ENCODE assay signal across 13 cellular contexts in genomic region chr15:67140078-67140833, GRCh38.
A peak's percentile ranks its signal among the peaks of the same experiment; 100 is the strongest.
DNase-seq lines count a peak whose midpoint lies in the region; ATAC-seq, FAIRE-seq and TF ChIP-seq lines count a peak whose summit lies in the region.
"Had no signal": no experiment of that assay in that cellular context is flagged by ENCODE, and none has a peak within 500 bp of the region (broad histone marks: within the 10 kb centered on the region; RNA-seq: fewer than 3 reads in every experiment).

No MANE protein-coding gene starts in this region.

- no peak for DNase-seq in CD8-positive, alpha-beta T cell
- peak; percentile 40 for DNase-seq in GM19238 (ENCODE audit: insufficient read length, low spot score)
- peak; percentile 43 for DNase-seq in mesenteric fat pad (ENCODE audit: low spot score)
- DNase-seq in epidermal melanocyte (ENCODE audit: insufficient read length, low spot score), result no peak
- DNase-seq in testis, result no peak
- no peak for DNase-seq in small intestine
- DNase-seq: activated naive CD4-positive, alpha-beta T cell treated with anti-CD3 and anti-CD28 coated beads, Interleukin-2, amount 50 U/mL, for 16 hours; DMS153; NCI-H82; stimulated activated CD8-positive, alpha-beta memory T cell treated with anti-CD3 and anti-CD28 coated beads, Interleukin-4, amount 100 ng/mL, for 48 hours had no signal

- H3K36me3 Mint-ChIP-seq in CD8-positive, alpha-beta T cell, result peaks cover 2% of the 10 kb centered on the region

- intact Hi-C loops in CD8-positive, alpha-beta T cell (cut with DNase I, micrococcal nuclease), result no loop called here
- intact Hi-C loops in testis (cut with DNase I; ENCODE audit: low total_unique reads), result no loop called here

- WGBS in testis, 2 donors, result 75 to 79% methylated on average over 9 of the region's 9 CpGs
- 65 to 77% (median 69%) methylated on average over 9 of the region's 9 CpGs for WGBS in small intestine, 3 donors

- FAIRE-seq in small intestine (lab: Jason Lieb, UNC), result no peak
- FAIRE-seq: K562 had no signal

- CTCF ChIA-PET in CD8-positive, alpha-beta T cell (lab: Charles Lee), result interaction anchor here (1.0 kb wide), 1 partner anchor 76 kb away, joined by 3 read pairs; no protein-coding TSS in a partner anchor

- no peak overlapping the region for H3K27ac ChIP-seq in CD8-positive, alpha-beta T cell (ENCODE audit: low read depth, low read length)
- H3K27ac ChIP-seq in testis (no peak overlapping the region), small intestine (ENCODE audit: low read depth in 1 of 2, low read length in 1 of 2) (no peak overlapping the region)

- peaks cover 73% of the 10 kb centered on the region for H3K4me1 Mint-ChIP-seq in CD8-positive, alpha-beta T cell (ENCODE audit: low read depth)

- H3K27ac Mint-ChIP-seq in CD8-positive, alpha-beta T cell, result peak overlapping the region; percentile 60

- no peaks in the 10 kb centered on the region for H3K9me3 Mint-ChIP-seq in CD8-positive, alpha-beta T cell

- H3K9me3 ChIP-seq in CD8-positive, alpha-beta T cell (ENCODE audit: low read length), result no peaks in the 10 kb centered on the region
- no peaks in the 10 kb centered on the region for H3K9me3 ChIP-seq in testis
- H3K9me3 ChIP-seq in small intestine (ENCODE audit: control insufficient read depth, low read depth), result no peaks in the 10 kb centered on the region

- no peak for ATAC-seq in CD8-positive, alpha-beta T cell
- ATAC-seq in HG03342 (IDR thresholded peaks at IDR 0.05; ENCODE audit: unreplicated experiment), result peak; percentile 56
- ATAC-seq in HG02623 (IDR thresholded peaks at IDR 0.05; ENCODE audit: unreplicated experiment), result no peak
- ATAC-seq: K562 had no signal

- no peaks in the 10 kb centered on the region for H3K27me3 ChIP-seq in CD8-positive, alpha-beta T cell (ENCODE audit: insufficient read depth, low read length)
- H3K27me3 ChIP-seq in testis (no peaks in the 10 kb centered on the region), small intestine (ENCODE audit: control insufficient read depth in 2 of 2, insufficient read depth in 2 of 2, low read length in 2 of 2) (no peaks in the 10 kb centered on the region)

- TF ChIP-seq POLR2A in testis (IDR thresholded peaks at IDR 0.05), result no peak

- POLR2A ChIA-PET in CD8-positive, alpha-beta T cell (lab: Charles Lee), result interaction anchor here (1.1 kb wide), 1 partner anchor 57 kb away, joined by 3 read pairs; no protein-coding TSS in a partner anchor

- no peak overlapping the region for H3K4me3 ChIP-seq in CD8-positive, alpha-beta T cell (ENCODE audit: low read depth, low read length)
- H3K4me3 ChIP-seq in testis, result no peak overlapping the region
- no peak overlapping the region for H3K4me3 ChIP-seq in small intestine (ENCODE audit: low read depth in 1 of 2, low read length in 2 of 2)
- H3K4me3 ChIP-seq: K562 had no signal

- peaks cover 28% of the 10 kb centered on the region for H3K4me1 ChIP-seq in CD8-positive, alpha-beta T cell (ENCODE audit: insufficient read depth, low read length)
- H3K4me1 ChIP-seq in testis, result peaks cover 25% of the 10 kb centered on the region
- H3K4me1 ChIP-seq in small intestine (ENCODE audit: control insufficient read depth in 2 of 2, insufficient read depth in 1 of 2, low read depth in 1 of 2, low read length in 1 of 2), result peaks cover 4 to 42% of the 10 kb centered on the region in 2 donors

- no peak for TF ChIP-seq CTCF in CD8-positive, alpha-beta T cell (IDR thresholded peaks at IDR 0.05)
- no peak for TF ChIP-seq CTCF in testis (IDR thresholded peaks at IDR 0.05)

- H3K36me3 ChIP-seq in CD8-positive, alpha-beta T cell (ENCODE audit: insufficient read depth, low read length), result no peaks in the 10 kb centered on the region
- H3K36me3 ChIP-seq in testis (ENCODE audit: low read depth, missing control alignments), result no peaks in the 10 kb centered on the region
- no peaks in the 10 kb centered on the region for H3K36me3 ChIP-seq in small intestine (ENCODE audit: control insufficient read depth in 2 of 2, insufficient read depth in 2 of 2, low read length in 2 of 2)

- H3K4me3 Mint-ChIP-seq in CD8-positive, alpha-beta T cell, result peak overlapping the region; percentile 27

- no peaks in the 10 kb centered on the region for H3K27me3 Mint-ChIP-seq in CD8-positive, alpha-beta T cell (ENCODE audit: low read depth)

Comparison
In these comparisons a context has a peak if more than half of its experiments do, and no peak if none do; other contexts are left out.
1. DNase-seq: peak in GM19238 (single experiment) and mesenteric fat pad (single experiment); none in CD8-positive, alpha-beta T cell (0 of 7), epidermal melanocyte (single experiment), testis (single experiment) and small intestine (single experiment).